Comparison of ENCODE assay signal across 1 cellular context in genomic region chr17:62648954-62649294, GRCh38.
TF ChIP-seq lines count a peak whose summit lies in the region.

No MANE protein-coding gene starts in this region.

TF ChIP-seq in WTC11, 78 proteins besides CTCF, POLR2A, EP300 and RAD21 (continued from another document):
- TF ChIP-seq, protein P1, sequence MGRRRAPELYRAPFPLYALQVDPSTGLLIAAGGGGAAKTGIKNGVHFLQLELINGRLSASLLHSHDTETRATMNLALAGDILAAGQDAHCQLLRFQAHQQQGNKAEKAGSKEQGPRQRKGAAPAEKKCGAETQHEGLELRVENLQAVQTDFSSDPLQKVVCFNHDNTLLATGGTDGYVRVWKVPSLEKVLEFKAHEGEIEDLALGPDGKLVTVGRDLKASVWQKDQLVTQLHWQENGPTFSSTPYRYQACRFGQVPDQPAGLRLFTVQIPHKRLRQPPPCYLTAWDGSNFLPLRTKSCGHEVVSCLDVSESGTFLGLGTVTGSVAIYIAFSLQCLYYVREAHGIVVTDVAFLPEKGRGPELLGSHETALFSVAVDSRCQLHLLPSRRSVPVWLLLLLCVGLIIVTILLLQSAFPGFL (CRISPR knock-in tag; IDR thresholded peaks at IDR 0.05; ENCODE audit: borderline replicate concordance), result no peak
